Comparison of ENCODE assay signal across 17 cellular contexts in the genomic region with DNA sequence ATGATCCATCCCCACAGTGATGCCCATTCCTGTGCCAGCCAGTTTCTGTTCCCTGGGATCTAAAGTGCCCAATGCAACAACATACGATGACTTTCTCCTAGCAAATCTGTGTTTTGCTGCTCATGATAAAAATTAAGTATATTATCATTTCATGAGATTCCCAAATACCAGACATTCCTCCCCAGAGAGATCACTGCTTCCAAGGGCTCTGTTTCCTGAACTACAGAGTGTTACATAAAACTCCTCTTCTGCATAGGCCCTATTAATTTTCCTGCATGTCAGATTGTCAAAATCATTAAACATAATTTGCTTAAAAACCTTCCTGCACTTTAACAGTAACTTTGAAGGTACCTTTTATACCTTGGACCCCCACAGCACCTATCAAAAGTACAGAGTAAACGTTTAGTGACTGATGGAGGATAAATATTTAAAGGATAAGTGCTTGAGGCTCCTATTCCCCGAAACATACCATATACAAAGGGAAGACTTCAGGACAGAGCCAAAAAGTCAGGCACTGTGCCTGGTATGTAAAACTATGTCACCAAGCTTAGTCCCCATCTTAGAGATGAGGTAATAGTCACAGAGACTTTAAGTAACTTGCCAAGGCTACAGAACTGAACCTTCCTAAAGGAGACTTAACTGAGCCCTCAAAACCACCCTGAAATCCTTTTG.
"Had no signal": no experiment of that assay in that cellular context is flagged by ENCODE, and none has a peak within 500 bp of the region (broad histone marks: within the 10 kb centered on the region; RNA-seq: fewer than 3 reads in every experiment).

No MANE protein-coding gene starts in this region.

- H3K27ac ChIP-seq: adrenal gland, esophagus muscularis mucosa, tibial artery, uterus had no signal

- H3K4me3 ChIP-seq: adrenal gland, esophagus muscularis mucosa, lung, tibial artery, uterus had no signal

- ATAC-seq: activated T-helper 17 cell treated with anti-CD3 and anti-CD28 coated beads, Interleukin-2, amount 50 U/mL, for 72 hours; naive thymus-derived CD4-positive, alpha-beta T cell; right cardiac atrium; stimulated activated memory B cell treated with anti-CD40 and anti-IgM and Interleukin-4, amounts not matched to agents 10 μg/mL and 1 μg/mL and 100 μg/mL, for 72 hours; T-helper 17 cell; WTC11 had no signal

- H3K9me3 ChIP-seq: adrenal gland, uterus had no signal

- H3K4me1 Mint-ChIP-seq: activated CD4-positive, alpha-beta T cell treated with anti-CD3 and anti-CD28 coated beads, Interleukin-2, amount 10 ng/mL, durations not matched to agents 7 days and 5 days; activated T-helper 17 cell treated with anti-CD3 and anti-CD28 coated beads, Interleukin-2, amount 50 U/mL, for 72 hours; brain; naive thymus-derived CD4-positive, alpha-beta T cell; stimulated activated memory B cell treated with anti-CD40 and anti-IgM and Interleukin-4, amounts not matched to agents 10 μg/mL and 1 μg/mL and 100 μg/mL, for 72 hours; T-helper 17 cell; WTC11 had no signal

- H3K36me3 ChIP-seq: uterus had no signal

- H3K4me1 ChIP-seq: adrenal gland, uterus had no signal

- H3K4me3 Mint-ChIP-seq: activated CD4-positive, alpha-beta T cell treated with anti-CD3 and anti-CD28 coated beads, Interleukin-2, amount 10 ng/mL, durations not matched to agents 7 days and 5 days; activated naive CD4-positive, alpha-beta T cell treated with anti-CD3 and anti-CD28 coated beads for 36 hours; activated T-helper 17 cell treated with anti-CD3 and anti-CD28 coated beads, Interleukin-2, amount 50 U/mL, for 72 hours; brain; naive thymus-derived CD4-positive, alpha-beta T cell; stimulated activated memory B cell treated with anti-CD40 and anti-IgM and Interleukin-4, amounts not matched to agents 10 μg/mL and 1 μg/mL and 100 μg/mL, for 72 hours; T-helper 17 cell; WTC11 had no signal

- H3K27ac Mint-ChIP-seq: activated CD4-positive, alpha-beta T cell treated with anti-CD3 and anti-CD28 coated beads, Interleukin-2, amount 10 ng/mL, durations not matched to agents 7 days and 5 days; activated naive CD4-positive, alpha-beta T cell treated with anti-CD3 and anti-CD28 coated beads for 36 hours; activated T-helper 17 cell treated with anti-CD3 and anti-CD28 coated beads, Interleukin-2, amount 50 U/mL, for 72 hours; brain; naive thymus-derived CD4-positive, alpha-beta T cell; progenitor cell of endocrine pancreas; stimulated activated memory B cell treated with anti-CD40 and anti-IgM and Interleukin-4, amounts not matched to agents 10 μg/mL and 1 μg/mL and 100 μg/mL, for 72 hours; T-helper 17 cell; WTC11 had no signal

- H3K27me3 Mint-ChIP-seq: activated CD4-positive, alpha-beta T cell treated with anti-CD3 and anti-CD28 coated beads, Interleukin-2, amount 10 ng/mL, durations not matched to agents 7 days and 5 days; activated T-helper 17 cell treated with anti-CD3 and anti-CD28 coated beads, Interleukin-2, amount 50 U/mL, for 72 hours; brain; naive thymus-derived CD4-positive, alpha-beta T cell; progenitor cell of endocrine pancreas; stimulated activated memory B cell treated with anti-CD40 and anti-IgM and Interleukin-4, amounts not matched to agents 10 μg/mL and 1 μg/mL and 100 μg/mL, for 72 hours; T-helper 17 cell had no signal

- DNase-seq: activated CD4-positive, alpha-beta T cell treated with anti-CD3 and anti-CD28 coated beads, Interleukin-2, amount 10 ng/mL, durations not matched to agents 7 days and 5 days; activated CD8-positive, alpha-beta memory T cell treated with anti-CD3 and anti-CD28 coated beads for 24 hours; activated naive CD4-positive, alpha-beta T cell treated with anti-CD3 and anti-CD28 coated beads for 36 hours; adrenal gland; cerebellar nuclear complex; naive thymus-derived CD4-positive, alpha-beta T cell; right cardiac atrium; T-helper 17 cell; tibial artery; uterus had no signal

- H3K27me3 ChIP-seq: adrenal gland, esophagus muscularis mucosa, tibial artery, uterus had no signal
